Comparison of ENCODE assay signal across 1 cellular context in genomic region chr17:65564793-65565192, GRCh38.
A peak's percentile ranks its signal among the peaks of the same experiment; 100 is the strongest.
TF ChIP-seq lines count a peak whose summit lies in the region.

No MANE protein-coding gene starts in this region.

TF ChIP-seq in HepG2, 621 proteins besides CTCF, POLR2A, EP300 and RAD21 (continued from another document and continues in another):
- no peak for TF ChIP-seq UBTF (CRISPR knock-in tag; IDR thresholded peaks at IDR 0.05)
- no peak for TF ChIP-seq RFXAP (CRISPR knock-in tag; IDR thresholded peaks at IDR 0.05; ENCODE audit: borderline replicate concordance)
- no peak for TF ChIP-seq TMF1 (CRISPR knock-in tag; IDR thresholded peaks at IDR 0.05; ENCODE audit: low read depth)
- no peak for TF ChIP-seq ZFP37 (CRISPR knock-in tag; IDR thresholded peaks at IDR 0.05; ENCODE audit: borderline replicate concordance)
- TF ChIP-seq ZNF740 (CRISPR knock-in tag; IDR thresholded peaks at IDR 0.05), result no peak
- no peak for TF ChIP-seq ZSCAN5A (CRISPR knock-in tag; IDR thresholded peaks at IDR 0.05; ENCODE audit: borderline replicate concordance)
- no peak for TF ChIP-seq CAMTA2 (CRISPR knock-in tag; IDR thresholded peaks at IDR 0.05; ENCODE audit: borderline replicate concordance)
- no peak for TF ChIP-seq ADNP (CRISPR knock-in tag; IDR thresholded peaks at IDR 0.05)
- TF ChIP-seq ZNF138 (CRISPR knock-in tag; IDR thresholded peaks at IDR 0.05; ENCODE audit: low read depth), result no peak
- no peak for TF ChIP-seq TARDBP (CRISPR knock-in tag; IDR thresholded peaks at IDR 0.05)
- no peak for TF ChIP-seq MYNN (CRISPR knock-in tag; IDR thresholded peaks at IDR 0.05; ENCODE audit: low read depth)
- TF ChIP-seq ZNF503 (CRISPR knock-in tag; IDR thresholded peaks at IDR 0.05), result 0 out of 2 replicates have a peak, but pooled peaks have one; percentile 12
- TF ChIP-seq ZBTB39 (CRISPR knock-in tag; IDR thresholded peaks at IDR 0.05), result no peak
- 0 out of 2 replicates have a peak, but pooled peaks have one; percentile 23 for TF ChIP-seq MIER3 (CRISPR knock-in tag; IDR thresholded peaks at IDR 0.05; ENCODE audit: borderline replicate concordance)
- TF ChIP-seq ZNF136 (CRISPR knock-in tag; IDR thresholded peaks at IDR 0.05; ENCODE audit: low read depth), result no peak
- no peak for TF ChIP-seq ZNF256 (CRISPR knock-in tag; conservative IDR thresholded peaks at IDR 0.05)
- no peak for TF ChIP-seq HINFP (CRISPR knock-in tag; IDR thresholded peaks at IDR 0.05; ENCODE audit: low read depth)
- TF ChIP-seq ZNF329 (CRISPR knock-in tag; IDR thresholded peaks at IDR 0.05; ENCODE audit: low read depth), result no peak
- TF ChIP-seq MAZ (IDR thresholded peaks at IDR 0.05; ENCODE audit: borderline replicate concordance, low read depth, low read length), result no peak
- TF ChIP-seq MAZ (CRISPR knock-in tag; IDR thresholded peaks at IDR 0.05; ENCODE audit: low read depth), result no peak
- no peak for TF ChIP-seq SRSF9 (IDR thresholded peaks at IDR 0.05; ENCODE audit: borderline replicate concordance, insufficient read depth, low read depth, low read length, poor library complexity, severe bottlenecking)
- no peak for TF ChIP-seq TCF7L2 (IDR thresholded peaks at IDR 0.05; ENCODE audit: low read depth, low read length)
- no peak for TF ChIP-seq IRF2 (CRISPR knock-in tag; IDR thresholded peaks at IDR 0.05)
- TF ChIP-seq RORA (CRISPR knock-in tag; IDR thresholded peaks at IDR 0.05), result no peak
- TF ChIP-seq ETV5 (CRISPR knock-in tag; IDR thresholded peaks at IDR 0.05; ENCODE audit: borderline replicate concordance), result no peak
- TF ChIP-seq ZNF629 (CRISPR knock-in tag; conservative IDR thresholded peaks at IDR 0.05), result no peak
- TF ChIP-seq ARID2 (CRISPR knock-in tag; IDR thresholded peaks at IDR 0.05; ENCODE audit: borderline replicate concordance), result no peak
- TF ChIP-seq ZBTB3 (CRISPR knock-in tag; IDR thresholded peaks at IDR 0.05; ENCODE audit: borderline replicate concordance, low read depth), result no peak
- no peak for TF ChIP-seq TRIM24 (CRISPR knock-in tag; IDR thresholded peaks at IDR 0.05)
- TF ChIP-seq KMT2A (CRISPR knock-in tag; IDR thresholded peaks at IDR 0.05), result no peak
- no peak for TF ChIP-seq ATF1 (CRISPR knock-in tag; IDR thresholded peaks at IDR 0.05)
- TF ChIP-seq ZFX (CRISPR knock-in tag; IDR thresholded peaks at IDR 0.05; ENCODE audit: low read depth), result no peak
- TF ChIP-seq MIER2 (CRISPR knock-in tag; IDR thresholded peaks at IDR 0.05), result no peak
- TF ChIP-seq CCDC6 (CRISPR knock-in tag; IDR thresholded peaks at IDR 0.05), result no peak
- no peak for TF ChIP-seq GLMP (CRISPR knock-in tag; IDR thresholded peaks at IDR 0.05; ENCODE audit: borderline replicate concordance)
- no peak for TF ChIP-seq FUBP1 (CRISPR knock-in tag; IDR thresholded peaks at IDR 0.05; ENCODE audit: borderline replicate concordance)
- no peak for TF ChIP-seq JUND (CRISPR knock-in tag; IDR thresholded peaks at IDR 0.05)
- peak; percentile 82 for TF ChIP-seq BHLHE40 (IDR thresholded peaks at IDR 0.05; ENCODE audit: low read length)
- TF ChIP-seq SUZ12 (IDR thresholded peaks at IDR 0.05; ENCODE audit: low read depth, low read length), result no peak
- no peak for TF ChIP-seq AGO1 (IDR thresholded peaks at IDR 0.05; ENCODE audit: low read depth, low read length, poor library complexity, severe bottlenecking)
- TF ChIP-seq SMARCC2 (IDR thresholded peaks at IDR 0.05), result no peak
- no peak for TF ChIP-seq ZNF850 (CRISPR knock-in tag; conservative IDR thresholded peaks at IDR 0.05)
- no peak for TF ChIP-seq HNRNPK (IDR thresholded peaks at IDR 0.05; ENCODE audit: low read depth, low read length, poor library complexity, severe bottlenecking)
- TF ChIP-seq SMC3 (IDR thresholded peaks at IDR 0.05; ENCODE audit: low read length), result no peak
- no peak for TF ChIP-seq SRSF4 (IDR thresholded peaks at IDR 0.05; ENCODE audit: low read depth, low read length, poor library complexity, severe bottlenecking)
- TF ChIP-seq TBX3 (IDR thresholded peaks at IDR 0.05; ENCODE audit: borderline replicate concordance), result no peak
- TF ChIP-seq ZNF33A (CRISPR knock-in tag; IDR thresholded peaks at IDR 0.05; ENCODE audit: borderline replicate concordance), result no peak
- TF ChIP-seq HNRNPH1 (optimal IDR thresholded peaks at IDR 0.05; ENCODE audit: low read depth, low read length), result no peak
- TF ChIP-seq ISL2 (CRISPR knock-in tag; IDR thresholded peaks at IDR 0.05), result 0 out of 2 replicates have a peak, but pooled peaks have one; percentile 24
- peak; percentile 57; the same call in 1 of the 2 replicates for TF ChIP-seq KAT8 (CRISPR knock-in tag; IDR thresholded peaks at IDR 0.05)
- no peak for TF ChIP-seq ZNF121 (CRISPR knock-in tag; IDR thresholded peaks at IDR 0.05)
- peak; percentile 35 for TF ChIP-seq RCOR2 (CRISPR knock-in tag; IDR thresholded peaks at IDR 0.05)
- TF ChIP-seq HMGXB4 (CRISPR knock-in tag; IDR thresholded peaks at IDR 0.05; ENCODE audit: borderline replicate concordance in 1 of 2, low read depth in 1 of 2), result no peak
- no peak for TF ChIP-seq ZNF761 (CRISPR knock-in tag; conservative IDR thresholded peaks at IDR 0.05)
- no peak for TF ChIP-seq TIGD3 (CRISPR knock-in tag; IDR thresholded peaks at IDR 0.05; ENCODE audit: borderline replicate concordance)
- no peak for TF ChIP-seq JUNB (CRISPR knock-in tag; IDR thresholded peaks at IDR 0.05; ENCODE audit: borderline replicate concordance)
- no peak for TF ChIP-seq ZSCAN25 (CRISPR knock-in tag; IDR thresholded peaks at IDR 0.05)
